15 cellular contexts compared by ENCODE assay signal in the genomic region with DNA sequence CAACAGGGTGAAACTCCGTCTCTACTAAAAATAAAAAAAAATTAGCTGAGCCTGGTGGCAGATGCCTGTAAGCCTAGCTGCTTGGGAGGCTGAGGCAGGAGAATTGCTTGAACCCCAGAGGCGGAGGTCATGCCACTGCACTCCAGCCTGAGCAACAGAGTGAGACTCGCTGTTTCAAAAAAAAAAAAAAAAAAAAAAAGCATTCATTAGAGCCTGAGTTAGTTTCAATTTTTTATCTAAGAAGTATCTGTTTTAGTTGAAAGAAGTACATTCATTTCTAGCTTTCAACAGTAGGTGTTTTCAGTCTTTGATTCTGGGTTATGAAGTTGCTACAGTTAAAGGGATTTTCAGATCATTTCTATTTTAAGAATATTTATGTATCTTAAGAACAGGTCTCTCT. TPM values are rescaled to one million over a fixed set of nuclear protein-coding genes. Genes with fewer than 3 reads are reported as not detected.
DNase-seq lines count a peak whose midpoint lies in the region; ATAC-seq and TF ChIP-seq lines count a peak whose summit lies in the region.
"Had no signal": no experiment of that assay in that cellular context is flagged by ENCODE, and none has a peak within 500 bp of the region (broad histone marks: within the 10 kb centered on the region; RNA-seq: fewer than 3 reads in every experiment).

No MANE protein-coding gene starts in this region.

- peak; percentile 82 for ATAC-seq in GM19351 (IDR thresholded peaks at IDR 0.05; ENCODE audit: unreplicated experiment)
- peak; percentile 67 for ATAC-seq in HG02840 (IDR thresholded peaks at IDR 0.05; ENCODE audit: low FRiP score, unreplicated experiment)
- ATAC-seq: effector memory CD8-positive, alpha-beta T cell; mucosa of descending colon; PC-3; right lobe of liver had no signal

- no peak for TF ChIP-seq EP300 in ovary (IDR thresholded peaks at IDR 0.05)

- H3K27ac ChIP-seq in OCI-LY3 (ENCODE audit: low read length): no peak overlapping the region
- H3K27ac ChIP-seq in caudate nucleus (ENCODE audit: low read depth, low read length): no peak overlapping the region
- no peak overlapping the region for H3K27ac ChIP-seq in ovary
- H3K27ac ChIP-seq: right lobe of liver had no signal

- no peak overlapping the region for H3K9ac ChIP-seq in OCI-LY3 (ENCODE audit: low read length)

- DNase-seq in GM13977 (ENCODE audit: low spot score) (peak; percentile 47), NCI-H748 treated with DMSO at 0.1 percent for 48 hours (lab: John Stamatoyannopoulos, UW) (no peak), caudate nucleus (lab: John Stamatoyannopoulos, UW) (no peak), ovary (no peak), NCI-H2171 treated with DMSO at 0.1 percent for 48 hours (lab: John Stamatoyannopoulos, UW) (no peak)
- DNase-seq: activated naive CD8-positive, alpha-beta T cell treated with anti-CD3 and anti-CD28 coated beads, Interleukin-2, amount 10 ng/mL, durations not matched to agents 7 days and 5 days; effector memory CD8-positive, alpha-beta T cell; hypothalamus; mucosa of descending colon; NCI-H187; PC-3; right lobe of liver had no signal

- peaks cover 92% of the 10 kb centered on the region for H3K79me2 ChIP-seq in OCI-LY3 (ENCODE audit: low read length)

- TF ChIP-seq CTCF in GM13977 (IDR thresholded peaks at IDR 0.05; ENCODE audit: extremely low read depth, insufficient read depth, missing control alignments) (no peak), OCI-LY3 (IDR thresholded peaks at IDR 0.05; ENCODE audit: low read depth, low read length) (no peak), ovary (IDR thresholded peaks at IDR 0.05) (no peak)

- H3K4me2 ChIP-seq in OCI-LY3 (ENCODE audit: low read length): peak overlapping the region; percentile 44

- H3K27me3 ChIP-seq in OCI-LY3 (ENCODE audit: low read depth, low read length): no peaks in the 10 kb centered on the region
- no peaks in the 10 kb centered on the region for H3K27me3 ChIP-seq in ovary
- H3K27me3 ChIP-seq: right lobe of liver had no signal

- peaks cover 45% of the 10 kb centered on the region for H3K4me1 ChIP-seq in OCI-LY3 (ENCODE audit: low read length)
- H3K4me1 ChIP-seq in ovary (ENCODE audit: insufficient read depth): peaks cover 2% of the 10 kb centered on the region
- H3K4me1 ChIP-seq: right lobe of liver had no signal

- intact Hi-C loops in ovary (cut with DNase I): no loop called here

- H3K4me3 ChIP-seq in OCI-LY3 (ENCODE audit: low read length): no peak overlapping the region
- H3K4me3 ChIP-seq in ovary: no peak overlapping the region
- H3K4me3 ChIP-seq: mucosa of descending colon, right lobe of liver had no signal

- H3K36me3 ChIP-seq in OCI-LY3 (replicated peaks; ENCODE audit: low read depth, low read length): no peaks in the 10 kb centered on the region
- H3K36me3 ChIP-seq in ovary: no peaks in the 10 kb centered on the region
- H3K36me3 ChIP-seq: right lobe of liver had no signal

- H2AFZ ChIP-seq in OCI-LY3 (ENCODE audit: low read depth, low read length): no peak overlapping the region

- TF ChIP-seq POLR2A in ovary (IDR thresholded peaks at IDR 0.05): no peak

- H4K20me1 ChIP-seq in OCI-LY3 (ENCODE audit: insufficient read depth, low read length): peaks cover 96% of the 10 kb centered on the region

- 95 to 97% (median 95%) methylated on average over 3 of the region's 3 CpGs for WGBS in ovary, 3 donors

- in situ Hi-C loops in GM13977 (cut with MboI; ENCODE audit: low pct_unique_long_range_greater_than_20kb, low sequenced_read_pairs, unreplicated experiment): no loop called here

- H3K9me3 ChIP-seq in OCI-LY3 (ENCODE audit: insufficient read depth, low read length): no peaks in the 10 kb centered on the region
- no peaks in the 10 kb centered on the region for H3K9me3 ChIP-seq in ovary
- H3K9me3 ChIP-seq: mucosa of descending colon, right lobe of liver had no signal

RNA-seq across cellular contexts. Expression of a gene that starts 42.2 kb away (rescaled TPM):
- total RNA-seq in ovary: 100 to 1,000 TPM in 1 of 7 donors, 10 to 100 TPM in 6; 37.6 to 158 (median 82.7) TPM
- polyA plus RNA-seq in ovary: 10 to 100 TPM in 1 of 2 donors, 1 to 10 TPM in 1; 8.5 to 13.5 TPM
